Comparison of ENCODE assay signal across 8 cellular contexts in the genomic region with DNA sequence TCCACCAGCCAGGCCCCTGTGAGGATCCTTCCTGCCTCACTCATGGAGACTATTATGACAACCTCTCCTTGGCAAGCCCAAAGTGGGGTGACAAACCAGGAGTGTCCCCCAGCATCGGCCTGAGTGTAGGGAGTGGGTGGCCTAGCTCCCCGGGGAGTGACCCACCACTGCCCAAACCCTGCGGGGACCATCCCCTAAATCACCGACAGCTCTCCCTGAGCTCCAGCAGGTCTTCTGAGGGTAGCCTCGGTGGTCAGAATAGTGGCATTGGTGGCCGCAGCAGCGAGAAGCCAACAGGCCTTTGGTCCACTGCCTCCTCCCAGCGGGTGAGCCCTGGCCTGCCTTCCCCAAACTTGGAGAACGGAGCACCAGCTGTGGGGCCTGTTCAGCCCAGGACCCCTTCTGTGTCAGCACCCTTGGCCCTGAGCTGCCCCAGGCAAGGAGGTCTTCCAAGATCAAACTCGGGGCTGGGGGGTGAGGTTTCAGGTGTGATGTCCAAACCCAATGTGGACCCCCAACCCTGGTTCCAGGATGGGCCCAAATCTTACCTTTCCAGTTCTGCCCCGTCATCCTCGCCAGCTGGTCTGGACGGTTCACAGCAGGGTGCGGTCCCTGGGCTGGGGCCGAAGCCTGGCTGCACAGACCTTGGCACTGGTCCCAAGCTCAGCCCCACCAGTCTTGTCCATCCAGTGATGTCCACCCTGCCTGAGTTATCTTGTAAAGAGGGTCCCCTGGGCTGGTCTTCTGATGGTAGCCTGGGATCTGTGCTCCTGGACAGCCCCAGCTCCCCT. TPM values are rescaled to one million over a fixed set of nuclear protein-coding genes. Genes with fewer than 3 reads are reported as not detected.
DNase-seq lines count a peak whose midpoint lies in the region; ATAC-seq and TF ChIP-seq lines count a peak whose summit lies in the region.

No MANE protein-coding gene starts in this region.

- H3K27me3 ChIP-seq in BLaER1 treated with 17β-estradiol and CSF1 and Interleukin-3, amounts not matched to agents 10 nM and 100 nM: no peaks in the 10 kb centered on the region
- no peaks in the 10 kb centered on the region for H3K27me3 ChIP-seq in mesendoderm (ENCODE audit: insufficient read depth, low read length, poor library complexity)

- peaks cover 38 to 60% (median 55%) of the 10 kb centered on the region in 11 experiments for H4K20me1 ChIP-seq in BLaER1 treated with 17β-estradiol and CSF1 and Interleukin-3, amounts not matched to agents 10 nM and 100 nM

- H3K56ac ChIP-seq in mesendoderm (ENCODE audit: low read length): no peak overlapping the region

- ATAC-seq in GM18858 (IDR thresholded peaks at IDR 0.05; ENCODE audit: unreplicated experiment): no peak
- no peak for ATAC-seq in GM18511 (IDR thresholded peaks at IDR 0.05; ENCODE audit: unreplicated experiment)

- H3K18ac ChIP-seq in mesendoderm (ENCODE audit: low read length): no peak overlapping the region

- H2BK15ac ChIP-seq in mesendoderm (replicated peaks; ENCODE audit: low read depth): no peak overlapping the region

- in situ Hi-C loops in astrocyte of the cerebellum (cut with HindIII; ENCODE audit: low sequenced_read_pairs): no loop called here

- no peak overlapping the region for H4K5ac ChIP-seq in mesendoderm (ENCODE audit: low read length)

- peaks cover 0 to 12% (median 10%) of the 10 kb centered on the region in 11 experiments; a peak in 13 of 22 replicates for H3K9me3 ChIP-seq in BLaER1 treated with 17β-estradiol and CSF1 and Interleukin-3, amounts not matched to agents 10 nM and 100 nM (replicated peaks in 1 of 11)

- no peak overlapping the region for H4K8ac ChIP-seq in mesendoderm (ENCODE audit: low read depth, low read length)

- H2AK5ac ChIP-seq in mesendoderm (ENCODE audit: low read length): no peak overlapping the region

- peak overlapping the region; percentile 95 to 100 (median 99) for H3K4me2 ChIP-seq in BLaER1 treated with 17β-estradiol and CSF1 and Interleukin-3, amounts not matched to agents 10 nM and 100 nM
- peak overlapping the region; percentile 41 for H3K4me2 ChIP-seq in mesendoderm (ENCODE audit: low read length)

- H3K79me1 ChIP-seq in mesendoderm (ENCODE audit: low read length): peaks cover 23% of the 10 kb centered on the region

- H3K4ac ChIP-seq in mesendoderm (ENCODE audit: low read depth, low read length): no peak overlapping the region

- peaks cover 67 to 75% (median 71%) of the 10 kb centered on the region in 10 experiments for H3K4me1 ChIP-seq in BLaER1 treated with 17β-estradiol and CSF1 and Interleukin-3, amounts not matched to agents 10 nM and 100 nM
- H3K4me1 ChIP-seq in mesendoderm (ENCODE audit: control insufficient read depth, low read depth, low read length): peaks cover 11% of the 10 kb centered on the region

- peaks cover 25% of the 10 kb centered on the region for H3K79me2 ChIP-seq in mesendoderm (ENCODE audit: control insufficient read depth, insufficient read depth, low read length)

- H3K9ac ChIP-seq in BLaER1 treated with 17β-estradiol and CSF1 and Interleukin-3, amounts not matched to agents 10 nM and 100 nM: peak overlapping the region; percentile 91 to 98 (median 95); a peak in 21 of 22 replicates
- H3K9ac ChIP-seq in mesendoderm (ENCODE audit: low read length): peak overlapping the region; percentile 67

- peaks cover 6 to 36% (median 26%) of the 10 kb centered on the region in 11 experiments; a peak in 21 of 22 replicates for H3K36me3 ChIP-seq in BLaER1 treated with 17β-estradiol and CSF1 and Interleukin-3, amounts not matched to agents 10 nM and 100 nM
- H3K36me3 ChIP-seq in mesendoderm (ENCODE audit: control insufficient read depth, insufficient read depth, low read length): no peaks in the 10 kb centered on the region

- H3K23ac ChIP-seq in mesendoderm (ENCODE audit: low read length): no peak overlapping the region

- peak overlapping the region; percentile 88 to 97 (median 92); a peak in 21 of 22 replicates for H3K27ac ChIP-seq in BLaER1 treated with 17β-estradiol and CSF1 and Interleukin-3, amounts not matched to agents 10 nM and 100 nM
- no peak overlapping the region for H3K27ac ChIP-seq in mesendoderm (ENCODE audit: low read depth, low read length)

- no peak overlapping the region for H2BK120ac ChIP-seq in mesendoderm (ENCODE audit: low read depth, low read length)

- DNase-seq in HFF-Myc (ENCODE audit: extremely low read depth, low read depth) (no peak), astrocyte of the cerebellum (ENCODE audit: low read depth) (no peak), mesendoderm (no peak), DMS79 treated with DMSO at 0.1 percent for 48 hours (lab: John Stamatoyannopoulos, UW) (no peak), NCI-H2029 treated with DMSO at 0.1 percent for 48 hours (lab: John Stamatoyannopoulos, UW) (no peak)

- H3K4me3 ChIP-seq in BLaER1 treated with 17β-estradiol and CSF1 and Interleukin-3, amounts not matched to agents 10 nM and 100 nM: peak overlapping the region; percentile 68 to 94 (median 83)
- peak overlapping the region; percentile 54 for H3K4me3 ChIP-seq in HFF-Myc (replicated peaks; ENCODE audit: low read depth, low read length)
- peak overlapping the region; percentile 11 for H3K4me3 ChIP-seq in astrocyte of the cerebellum (ENCODE audit: low read depth, low read length)
- H3K4me3 ChIP-seq in mesendoderm (ENCODE audit: low read length): no peak overlapping the region

- no peak for TF ChIP-seq CTCF in HFF-Myc (IDR thresholded peaks at IDR 0.05; ENCODE audit: low read depth, low read length, missing control alignments)
- TF ChIP-seq CTCF in astrocyte of the cerebellum (IDR thresholded peaks at IDR 0.05; ENCODE audit: low read depth, low read length, missing control alignments): no peak

- no peak overlapping the region for H2BK5ac ChIP-seq in mesendoderm (ENCODE audit: low read length)

- WGBS in mesendoderm (ENCODE audit: extremely low coverage, insufficient coverage, low lambda C conversion rate): no CpG with 5 or more reads among the region's 15 CpGs

RNA-seq across cellular contexts. Expression of a gene that starts 1.0 kb away (rescaled TPM):
- 11.1 TPM for polyA plus RNA-seq in mesendoderm (2013, experiment 1 of 2)
- 11.8 TPM for polyA plus RNA-seq in mesendoderm (2013, experiment 2 of 2)
